16 cellular contexts compared by ENCODE assay signal in genomic region chr11:9947231-9947864, GRCh38.
DNase-seq lines count a peak whose midpoint lies in the region; ATAC-seq and TF ChIP-seq lines count a peak whose summit lies in the region.
"Had no signal": no experiment of that assay in that cellular context is flagged by ENCODE, and none has a peak within 500 bp of the region (broad histone marks: within the 10 kb centered on the region; RNA-seq: fewer than 3 reads in every experiment).

No MANE protein-coding gene starts in this region.

- H3K27ac ChIP-seq in OCI-LY7 (ENCODE audit: low read depth, low read length, poor library complexity, severe bottlenecking): no peak overlapping the region
- H3K27ac ChIP-seq: dorsolateral prefrontal cortex, left lung had no signal

- no peak overlapping the region for H2AFZ ChIP-seq in OCI-LY7 (ENCODE audit: low read length)

- CTCF ChIA-PET in OCI-LY7 (lab: Charles Lee; ENCODE audit: unreplicated experiment): no interaction called here

- no peak overlapping the region for H3K4me3 Mint-ChIP-seq in progenitor cell of endocrine pancreas (ENCODE audit: low read depth)
- H3K4me3 Mint-ChIP-seq: activated naive CD8-positive, alpha-beta T cell treated with anti-CD3 and anti-CD28 coated beads, Interleukin-2, amount 50 U/mL, for 24 hours; T-helper 2 cell treated with Interferon-gamma antibody and Interleukin-4, amounts not matched to agents 5 μg/mL and 100 μg/mL, for 36 hours had no signal

- H3K4me2 ChIP-seq in OCI-LY7 (ENCODE audit: low read length): 0 out of 2 replicates have a peak overlapping the region, but pooled peaks have one; percentile 5

- intact Hi-C loops in OCI-LY7 (cut with micrococcal nuclease; ENCODE audit: unreplicated experiment): no loop called here

- no peak for TF ChIP-seq CTCF in GM12864 (IDR thresholded peaks at IDR 0.05; ENCODE audit: low read depth, low read length, missing control alignments)
- no peak for TF ChIP-seq CTCF in OCI-LY7 (conservative IDR thresholded peaks at IDR 0.05; ENCODE audit: low read length)
- no peak for TF ChIP-seq CTCF in progenitor cell of endocrine pancreas (IDR thresholded peaks at IDR 0.05; ENCODE audit: unreplicated experiment)

- no peak overlapping the region for H3K27ac Mint-ChIP-seq in progenitor cell of endocrine pancreas
- H3K27ac Mint-ChIP-seq: activated naive CD8-positive, alpha-beta T cell treated with anti-CD3 and anti-CD28 coated beads, Interleukin-2, amount 50 U/mL, for 24 hours; T-helper 2 cell treated with Interferon-gamma antibody and Interleukin-4, amounts not matched to agents 5 μg/mL and 100 μg/mL, for 36 hours had no signal

- ATAC-seq in GM19395 (IDR thresholded peaks at IDR 0.05; ENCODE audit: unreplicated experiment) (peak; percentile 71), HG02973 (IDR thresholded peaks at IDR 0.05; ENCODE audit: unreplicated experiment) (peak; percentile 82), GM21360 (IDR thresholded peaks at IDR 0.05; ENCODE audit: unreplicated experiment) (no peak)
- ATAC-seq: activated naive CD8-positive, alpha-beta T cell treated with anti-CD3 and anti-CD28 coated beads, Interleukin-2, amount 50 U/mL, for 24 hours; left lung had no signal

- peaks cover 7% of the 10 kb centered on the region for H3K4me1 ChIP-seq in OCI-LY7 (ENCODE audit: insufficient read depth, low read length, poor library complexity, severe bottlenecking)
- H3K4me1 ChIP-seq: left lung had no signal

- H3K36me3 ChIP-seq in OCI-LY7 (ENCODE audit: insufficient read depth, low read length): no peaks in the 10 kb centered on the region
- H3K36me3 ChIP-seq: left lung had no signal

- H3K9me3 ChIP-seq in OCI-LY7 (ENCODE audit: low read length): no peaks in the 10 kb centered on the region; the same call in 1 of the 2 replicates

- H3K9me2 ChIP-seq in OCI-LY7 (ENCODE audit: insufficient read depth, low read length): no peaks in the 10 kb centered on the region

- H3K79me2 ChIP-seq in OCI-LY7 (ENCODE audit: insufficient read depth, low read depth, low read length): no peaks in the 10 kb centered on the region

- peaks cover 20% of the 10 kb centered on the region for H3K36me3 Mint-ChIP-seq in progenitor cell of endocrine pancreas (ENCODE audit: insufficient read depth)

- peaks cover 24% of the 10 kb centered on the region for H3K4me1 Mint-ChIP-seq in progenitor cell of endocrine pancreas (ENCODE audit: low read depth)
- H3K4me1 Mint-ChIP-seq: activated naive CD8-positive, alpha-beta T cell treated with anti-CD3 and anti-CD28 coated beads, Interleukin-2, amount 50 U/mL, for 24 hours had no signal

- H3K27me3 Mint-ChIP-seq in progenitor cell of endocrine pancreas: no peaks in the 10 kb centered on the region
- H3K27me3 Mint-ChIP-seq: activated naive CD8-positive, alpha-beta T cell treated with anti-CD3 and anti-CD28 coated beads, Interleukin-2, amount 50 U/mL, for 24 hours had no signal

- H3K4me3 ChIP-seq in GM12864 (ENCODE audit: low read depth, low read length): no peak overlapping the region
- no peak overlapping the region for H3K4me3 ChIP-seq in OCI-LY7 (ENCODE audit: low read depth, low read length, poor library complexity, severe bottlenecking)
- H3K4me3 ChIP-seq: dorsolateral prefrontal cortex, left lung had no signal

- BruUV-seq in OCI-LY7 (replicated peaks; lab: Mats Ljungman, UMichigan): no TSS peak

- POLR2A ChIA-PET in OCI-LY7 (lab: Charles Lee): interaction anchor here (0.5 to 0.9 kb wide), 3 partner anchors 14 to 535 kb away, joined by 3 to 5 read pairs (median 4); no protein-coding TSS in a partner anchor

- H3K9me3 Mint-ChIP-seq in progenitor cell of endocrine pancreas (ENCODE audit: low read depth): peaks cover 8% of the 10 kb centered on the region
- H3K9me3 Mint-ChIP-seq: T-helper 2 cell treated with Interferon-gamma antibody and Interleukin-4, amounts not matched to agents 5 μg/mL and 100 μg/mL, for 36 hours had no signal

- peak; percentile 44 for DNase-seq in GM12864 (ENCODE audit: low read depth)
- DNase-seq in OCI-LY7 (ENCODE audit: low spot score): peak; percentile 15
- no peak for DNase-seq in NCI-H524 (lab: John Stamatoyannopoulos, UW)
- no peak for DNase-seq in progenitor cell of endocrine pancreas (ENCODE audit: low spot score, unreplicated experiment)
- DNase-seq in NCI-H1048 (lab: John Stamatoyannopoulos, UW): no peak
- DNase-seq: activated naive CD8-positive, alpha-beta T cell treated with anti-CD3 and anti-CD28 coated beads, Interleukin-2, amount 50 U/mL, for 24 hours; DMS153; dorsolateral prefrontal cortex; erythroblast; left lung; NCI-H2029; NCI-H510A treated with DMSO at 0.1 percent for 48 hours had no signal

- no peaks in the 10 kb centered on the region for H4K20me1 ChIP-seq in OCI-LY7 (ENCODE audit: insufficient read depth, low read length)

Comparison
In these comparisons a context has a peak if more than half of its experiments do, and no peak if none do; other contexts are left out.
1. DNase-seq: peak in GM12864 (single experiment) and OCI-LY7 (single experiment); none in NCI-H524 (0 of 2), progenitor cell of endocrine pancreas (single experiment) and NCI-H1048 (single experiment).